In genomic region chr12:76137611-76138010, GRCh38 we compare ENCODE assay signal across 30 cellular contexts. TPM values are rescaled to one million over a fixed set of nuclear protein-coding genes. Genes with fewer than 3 reads are reported as not detected.
A peak's percentile ranks its signal among the peaks of the same experiment; 100 is the strongest.
DNase-seq lines count a peak whose midpoint lies in the region; ATAC-seq and TF ChIP-seq lines count a peak whose summit lies in the region.
"Had no signal": no experiment of that assay in that cellular context is flagged by ENCODE, and none has a peak within 500 bp of the region (broad histone marks: within the 10 kb centered on the region; RNA-seq: fewer than 3 reads in every experiment).

No MANE protein-coding gene starts in this region.

- H3K4me2 ChIP-seq in hepatocyte: no peak overlapping the region

- no peaks in the 10 kb centered on the region for H3K9me2 ChIP-seq in hepatocyte (replicated peaks; ENCODE audit: insufficient read depth)

- 29 to 41% (median 38%) methylated on average over 5 of the region's 5 CpGs for WGBS in heart left ventricle, 4 donors
- WGBS in hepatocyte (ENCODE audit: low lambda C conversion rate, missing lambda C conversion rate): 88% methylated on average over 5 of the region's 5 CpGs
- 75% methylated on average over 5 of the region's 5 CpGs for WGBS in suprapubic skin

- H3K27me3 ChIP-seq in cardiac muscle cell (no peaks in the 10 kb centered on the region), heart left ventricle (no peaks in the 10 kb centered on the region), hepatocyte (no peaks in the 10 kb centered on the region), upper lobe of right lung (no peaks in the 10 kb centered on the region), suprapubic skin (no peaks in the 10 kb centered on the region)
- H3K27me3 ChIP-seq: gastroesophageal sphincter, neutrophil, right lobe of liver, transverse colon had no signal

- TF ChIP-seq POLR2A in heart left ventricle (IDR thresholded peaks at IDR 0.05) (no peak), suprapubic skin (IDR thresholded peaks at IDR 0.05) (no peak)

- no peaks in the 10 kb centered on the region for H3K36me3 ChIP-seq in cardiac muscle cell
- no peaks in the 10 kb centered on the region for H3K36me3 ChIP-seq in heart left ventricle
- H3K36me3 ChIP-seq in hepatocyte (replicated peaks; ENCODE audit: insufficient read depth, low read depth): no peaks in the 10 kb centered on the region
- H3K36me3 ChIP-seq in upper lobe of right lung: no peaks in the 10 kb centered on the region
- no peaks in the 10 kb centered on the region for H3K36me3 ChIP-seq in suprapubic skin
- H3K36me3 ChIP-seq: gastroesophageal sphincter, neutrophil, right lobe of liver, transverse colon had no signal

- no peak overlapping the region for H3K4me3 ChIP-seq in cardiac muscle cell
- no peak overlapping the region for H3K4me3 ChIP-seq in heart left ventricle
- no peak overlapping the region for H3K4me3 ChIP-seq in hepatocyte
- no peak overlapping the region for H3K4me3 ChIP-seq in upper lobe of right lung
- H3K4me3 ChIP-seq in suprapubic skin: no peak overlapping the region
- H3K4me3 ChIP-seq: gastroesophageal sphincter, right lobe of liver, transverse colon had no signal

- H3K4me1 ChIP-seq in cardiac muscle cell (ENCODE audit: low read depth) (peaks cover 9% of the 10 kb centered on the region), heart left ventricle (no peaks in the 10 kb centered on the region), hepatocyte (ENCODE audit: insufficient read depth) (no peaks in the 10 kb centered on the region), upper lobe of right lung (no peaks in the 10 kb centered on the region), suprapubic skin (no peaks in the 10 kb centered on the region)
- H3K4me1 ChIP-seq: gastroesophageal sphincter, right lobe of liver, transverse colon had no signal

- no peaks in the 10 kb centered on the region for H3K79me2 ChIP-seq in hepatocyte

- TF ChIP-seq CTCF in cardiac muscle cell (IDR thresholded peaks at IDR 0.05; ENCODE audit: low read depth, low read length): no peak
- no peak for TF ChIP-seq CTCF in heart left ventricle (IDR thresholded peaks at IDR 0.05)
- no peak for TF ChIP-seq CTCF in hepatocyte (IDR thresholded peaks at IDR 0.05; ENCODE audit: poor library complexity)
- TF ChIP-seq CTCF in upper lobe of right lung (IDR thresholded peaks at IDR 0.05): no peak
- no peak for TF ChIP-seq CTCF in suprapubic skin (IDR thresholded peaks at IDR 0.05)

- no peaks in the 10 kb centered on the region for H4K20me1 ChIP-seq in hepatocyte (ENCODE audit: insufficient read depth, poor library complexity, severe bottlenecking)

- no peak overlapping the region for H2AFZ ChIP-seq in hepatocyte

- DNase-seq in cardiac muscle cell (ENCODE audit: low read depth in 1 of 2, low spot score in 1 of 2) (peak; percentile 57 to 87), heart left ventricle (no peak), amniotic epithelial cell (ENCODE audit: low read depth) (peak; percentile 90), hepatocyte (ENCODE audit: low spot score) (peak; percentile 12), upper lobe of right lung (no peak), suprapubic skin (ENCODE audit: low spot score in 2 of 2) (no peak), dedifferentiated amniotic fluid mesenchymal stem cell (ENCODE audit: extremely low spot score) (no peak)
- DNase-seq: activated CD4-positive, alpha-beta memory T cell treated with anti-CD3 and anti-CD28 coated beads for 36 hours; activated CD4-positive, alpha-beta T cell treated with anti-CD3 and anti-CD28 coated beads for 1 hour; activated T-cell treated with anti-CD3 and anti-CD28 coated beads, Interleukin-2, amount 50 U/mL, for 72 hours; AML-193; CD4-positive, CD25-positive, alpha-beta regulatory T cell; dermis blood vessel endothelial cell; DMS79 treated with DMSO at 0.1 percent for 48 hours; endodermal cell; immature natural killer cell; MM.1S; NCI-H2029; NCI-H526 treated with DMSO at 0.1 percent for 48 hours; right lobe of liver; SHP77; stimulated activated CD4-positive, alpha-beta T cell treated with anti-CD3 and anti-CD28 coated beads, Interleukin-12 subunit alpha, Interleukin-12 subunit beta, amount 100 ng/mL, for 4 hours; stimulated activated CD4-positive, alpha-beta T cell treated with anti-CD3 and anti-CD28 coated beads, Interleukin-2, amount 100 ng/mL, for 48 hours; transverse colon had no signal

- H3K9me3 ChIP-seq in cardiac muscle cell (ENCODE audit: low read depth) (no peaks in the 10 kb centered on the region), heart left ventricle (peaks cover 0 to 12% (median 0%) of the 10 kb centered on the region in 12 donors), hepatocyte (ENCODE audit: low read depth) (no peaks in the 10 kb centered on the region), upper lobe of right lung (no peaks in the 10 kb centered on the region), suprapubic skin (no peaks in the 10 kb centered on the region)
- H3K9me3 ChIP-seq: neutrophil, transverse colon had no signal

- ATAC-seq in heart left ventricle: no peak
- ATAC-seq in upper lobe of right lung: peak; percentile 75
- ATAC-seq in GM18502 (IDR thresholded peaks at IDR 0.05; ENCODE audit: poor library complexity, unreplicated experiment): no peak
- ATAC-seq: activated T-cell treated with anti-CD3 and anti-CD28 coated beads, Interleukin-2, amount 50 U/mL, for 72 hours; esophagus mucosa; gastroesophageal sphincter; left lobe of liver; right lobe of liver had no signal

- TF ChIP-seq EP300 in suprapubic skin (IDR thresholded peaks at IDR 0.05): no peak

- intact Hi-C loops in heart left ventricle (cut with DNase I) (no loop called here), upper lobe of right lung (cut with DNase I) (no loop called here)

- peak overlapping the region; percentile 68 for H3K27ac ChIP-seq in cardiac muscle cell
- no peak overlapping the region for H3K27ac ChIP-seq in heart left ventricle
- peak overlapping the region; percentile 23 for H3K27ac ChIP-seq in hepatocyte
- no peak overlapping the region for H3K27ac ChIP-seq in upper lobe of right lung
- no peak overlapping the region for H3K27ac ChIP-seq in suprapubic skin
- H3K27ac ChIP-seq: 22Rv1, gastroesophageal sphincter, neutrophil, right lobe of liver, transverse colon had no signal

RNA-seq across cellular contexts. Expression of gene NAP1L1, which starts 53.1 kb away (rescaled TPM):
- total RNA-seq in cardiac muscle cell (359 and 671 TPM in 2 replicates), heart left ventricle (100 to 1,000 TPM; 191 to 359 (median 247) TPM), hepatocyte (352 and 402 TPM in 2 replicates), upper lobe of right lung (500 TPM), suprapubic skin (100 to 1,000 TPM; 159 to 243 (median 186) TPM)
- polyA plus RNA-seq in cardiac muscle cell (214 and 271 TPM in 2 replicates), heart left ventricle (100 to 1,000 TPM; 175 to 254 TPM), hepatocyte (117 and 122 TPM in 2 replicates)

Comparison
In these comparisons a context has a peak if more than half of its experiments do, and no peak if none do; other contexts are left out.
1. DNase-seq: peak in cardiac muscle cell (2 of 2), amniotic epithelial cell (single experiment) and hepatocyte (single experiment); none in heart left ventricle (0 of 5), upper lobe of right lung (single experiment), suprapubic skin (0 of 2) and dedifferentiated amniotic fluid mesenchymal stem cell (single experiment).
2. H3K27ac ChIP-seq: peak in cardiac muscle cell (single experiment) and hepatocyte (single experiment); none in heart left ventricle (0 of 12), upper lobe of right lung (single experiment) and suprapubic skin (single experiment).